In the genomic region with DNA sequence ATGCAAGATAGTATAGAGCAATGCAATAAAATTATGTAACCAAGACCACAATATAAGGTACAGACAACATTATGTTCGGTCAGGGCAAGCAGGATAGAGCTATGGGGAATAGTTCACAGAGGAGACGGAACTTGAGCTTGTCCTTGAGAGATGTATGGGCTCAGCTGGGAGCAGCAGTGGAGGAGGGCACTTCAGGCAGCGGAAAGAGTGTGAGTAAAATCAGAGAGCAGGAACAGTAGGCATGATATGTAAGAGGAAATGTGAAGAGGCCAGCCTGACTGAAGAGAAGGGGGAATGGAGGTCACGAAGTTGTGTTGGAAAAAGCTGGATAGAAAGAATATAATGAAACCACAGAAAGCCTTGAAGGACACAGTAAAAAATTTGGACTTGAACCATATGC, we compare ENCODE assay signal across 27 cellular contexts.
"Had no signal": no experiment of that assay in that cellular context is flagged by ENCODE, and none has a peak within 500 bp of the region (broad histone marks: within the 10 kb centered on the region; RNA-seq: fewer than 3 reads in every experiment).

No MANE protein-coding gene starts in this region.

- H3K27ac Mint-ChIP-seq: natural killer cell; neural progenitor cell; progenitor cell of endocrine pancreas; stimulated activated effector memory CD8-positive, alpha-beta T cell treated with anti-CD3 and anti-CD28 coated beads, Interleukin-12 subunit alpha, Interleukin-12 subunit beta, amount 100 ng/mL, for 72 hours; stimulated activated naive B cell treated with anti-CD40 and anti-IgM and Interleukin-4, amounts not matched to agents 10 μg/mL and 1 μg/mL and 100 μg/mL, for 72 hours; stimulated activated naive CD8-positive, alpha-beta T cell treated with anti-CD3 and anti-CD28 coated beads, Interleukin-15, Interleukin-2, amounts not matched to agents 100 ng/mL and 50 ng/mL, for 24 hours had no signal

- H3K4me1 ChIP-seq: neural progenitor cell, parathyroid adenoma, psoas muscle, right lobe of liver, sigmoid colon, stomach, thyroid gland, tibial nerve, upper lobe of left lung, vagina had no signal

- H3K4me1 Mint-ChIP-seq: natural killer cell; neural progenitor cell; stimulated activated effector memory CD8-positive, alpha-beta T cell treated with anti-CD3 and anti-CD28 coated beads, Interleukin-12 subunit alpha, Interleukin-12 subunit beta, amount 100 ng/mL, for 72 hours; stimulated activated naive B cell treated with anti-CD40 and anti-IgM and Interleukin-4, amounts not matched to agents 10 μg/mL and 1 μg/mL and 100 μg/mL, for 72 hours had no signal

- DNase-seq: natural killer cell; occipital lobe; ovary; posterior cingulate gyrus; psoas muscle; right cardiac atrium; right lobe of liver; sigmoid colon; small intestine; stimulated activated CD4-positive, alpha-beta T cell treated with anti-CD3 and anti-CD28 coated beads, Interleukin-15, amount 100 ng/mL, for 24 hours; stimulated activated CD4-positive, alpha-beta T cell treated with anti-CD3 and anti-CD28 coated beads, Interleukin-2, amount 100 ng/mL, for 24 hours; stimulated activated CD4-positive, alpha-beta T cell treated with anti-CD3 and anti-CD28 coated beads, Interleukin-2, amount 100 ng/mL, for 48 hours; stimulated activated CD4-positive, alpha-beta T cell treated with anti-CD3 and anti-CD28 coated beads, Interleukin-4, amount 100 ng/mL, for 24 hours; stimulated activated naive B cell treated with anti-CD40 and anti-IgM and Interleukin-4, amounts not matched to agents 10 μg/mL and 1 μg/mL and 100 μg/mL, for 72 hours; stimulated activated naive CD4-positive, alpha-beta T cell treated with Interleukin-2 at 50 U/mL for 16 hours; stomach; thyroid gland; trophoblast cell; upper lobe of left lung had no signal

- ATAC-seq: natural killer cell; psoas muscle; right lobe of liver; stimulated activated effector memory CD8-positive, alpha-beta T cell treated with anti-CD3 and anti-CD28 coated beads, Interleukin-12 subunit alpha, Interleukin-12 subunit beta, amount 100 ng/mL, for 72 hours; stimulated activated naive B cell treated with anti-CD40 and anti-IgM and Interleukin-4, amounts not matched to agents 10 μg/mL and 1 μg/mL and 100 μg/mL, for 72 hours had no signal

- H3K9me3 Mint-ChIP-seq: neural progenitor cell; stimulated activated naive CD8-positive, alpha-beta T cell treated with anti-CD3 and anti-CD28 coated beads, Interleukin-15, Interleukin-2, amounts not matched to agents 100 ng/mL and 50 ng/mL, for 24 hours had no signal

- H3K9me3 ChIP-seq: ovary, psoas muscle, right lobe of liver, sigmoid colon, stomach, thoracic aorta, thyroid gland, tibial nerve, upper lobe of left lung, vagina had no signal

- H3K36me3 ChIP-seq: neural progenitor cell, ovary, right lobe of liver, sigmoid colon, stomach, thoracic aorta, thyroid gland, tibial nerve, upper lobe of left lung, vagina had no signal

- H3K27ac ChIP-seq: neural progenitor cell, ovary, parathyroid adenoma, psoas muscle, right lobe of liver, sigmoid colon, stomach, thoracic aorta, thyroid gland, tibial nerve, upper lobe of left lung, vagina had no signal

- H3K4me3 ChIP-seq: neural progenitor cell, ovary, psoas muscle, right lobe of liver, sigmoid colon, stomach, thoracic aorta, thyroid gland, tibial nerve, upper lobe of left lung, vagina had no signal

- H3K4me3 Mint-ChIP-seq: natural killer cell; neural progenitor cell; stimulated activated effector memory CD8-positive, alpha-beta T cell treated with anti-CD3 and anti-CD28 coated beads, Interleukin-12 subunit alpha, Interleukin-12 subunit beta, amount 100 ng/mL, for 72 hours; stimulated activated naive B cell treated with anti-CD40 and anti-IgM and Interleukin-4, amounts not matched to agents 10 μg/mL and 1 μg/mL and 100 μg/mL, for 72 hours; stimulated activated naive CD8-positive, alpha-beta T cell treated with anti-CD3 and anti-CD28 coated beads, Interleukin-15, Interleukin-2, amounts not matched to agents 100 ng/mL and 50 ng/mL, for 24 hours had no signal

- H3K36me3 Mint-ChIP-seq: natural killer cell; neural progenitor cell; stimulated activated effector memory CD8-positive, alpha-beta T cell treated with anti-CD3 and anti-CD28 coated beads, Interleukin-12 subunit alpha, Interleukin-12 subunit beta, amount 100 ng/mL, for 72 hours had no signal

- H3K27me3 ChIP-seq: neural progenitor cell, ovary, right lobe of liver, sigmoid colon, thyroid gland, tibial nerve, upper lobe of left lung, vagina had no signal

- H3K27me3 Mint-ChIP-seq: progenitor cell of endocrine pancreas had no signal
